Comparison of ENCODE assay signal across 8 cellular contexts in genomic region chr11:74397531-74398243, GRCh38. TPM values are rescaled to one million over a fixed set of nuclear protein-coding genes. Genes with fewer than 3 reads are reported as not detected.
DNase-seq lines count a peak whose midpoint lies in the region; ATAC-seq and TF ChIP-seq lines count a peak whose summit lies in the region.

No MANE protein-coding gene starts in this region.

- H3K9me3 ChIP-seq in CD4-positive, alpha-beta memory T cell (ENCODE audit: control insufficient read depth in 1 of 2, low read length in 2 of 2) = no peaks in the 10 kb centered on the region

- H3K4me1 Mint-ChIP-seq in CD4-positive, alpha-beta memory T cell = peaks cover 18 to 38% (median 29%) of the 10 kb centered on the region in 4 donors
- H3K4me1 Mint-ChIP-seq in T-cell = peaks cover 34 to 40% (median 36%) of the 10 kb centered on the region in 3 donors

- ATAC-seq in GM21515 (IDR thresholded peaks at IDR 0.05; ENCODE audit: unreplicated experiment) (peak; percentile 17), T-cell (replicated peaks in 1 of 4) (peak; percentile 31 to 46 (median 44)), GM19035 (IDR thresholded peaks at IDR 0.05; ENCODE audit: unreplicated experiment) (no peak)

- H3K36me3 Mint-ChIP-seq in CD4-positive, alpha-beta memory T cell = peaks cover 0 to 8% of the 10 kb centered on the region in 2 donors
- no peaks in the 10 kb centered on the region for H3K36me3 Mint-ChIP-seq in T-cell

- no peaks in the 10 kb centered on the region for H3K27me3 Mint-ChIP-seq in CD4-positive, alpha-beta memory T cell
- no peaks in the 10 kb centered on the region for H3K27me3 Mint-ChIP-seq in T-cell

- no peak for TF ChIP-seq POLR2A in NB4 (IDR thresholded peaks at IDR 0.05; ENCODE audit: extremely low read depth, insufficient read length)

- intact Hi-C loops in CD4-positive, alpha-beta memory T cell (cut with micrococcal nuclease) = loop anchor here (1.0 to 10.0 kb wide), 8 partner anchors 9 to 636 kb away; partner anchors contain the start of genes C2CD3, LIPT2, POLD3 and PPME1

- no peak for TF ChIP-seq CTCF in NB4 (IDR thresholded peaks at IDR 0.05; ENCODE audit: low read depth, low read length)
- no peak for TF ChIP-seq CTCF in cardiac fibroblast (IDR thresholded peaks at IDR 0.05; ENCODE audit: low read depth, low read length)

- peaks cover 20% of the 10 kb centered on the region for H3K4me1 ChIP-seq in CD4-positive, alpha-beta memory T cell (ENCODE audit: insufficient read depth, low read length)

- DNase-seq in CD4-positive, alpha-beta memory T cell = peak; percentile 54 to 65 (median 62)
- DNase-seq in NB4 (ENCODE audit: low read depth) (peak; percentile 57), T-cell (peak in 31 of 34 experiments; percentile 8 to 41 (median 29)), cardiac fibroblast (ENCODE audit: low read depth in 2 of 2) (peak in 1 of 2 donors; percentile 36), kidney glomerular epithelial cell (lab: John Stamatoyannopoulos, UW) (peak; percentile 85)
- peak; percentile 11 to 12 for DNase-seq in stimulated activated CD4-positive, alpha-beta T cell treated with anti-CD3 and anti-CD28 coated beads, Interleukin-2, amount 100 ng/mL, for 48 hours

- peaks cover 0 to 1% (median 0%) of the 10 kb centered on the region in 8 donors for H3K9me3 Mint-ChIP-seq in CD4-positive, alpha-beta memory T cell
- no peaks in the 10 kb centered on the region for H3K9me3 Mint-ChIP-seq in T-cell

- H3K27ac Mint-ChIP-seq in CD4-positive, alpha-beta memory T cell = peak overlapping the region; percentile 78 to 94 (median 92)
- H3K27ac Mint-ChIP-seq in T-cell = peak overlapping the region; percentile 80 to 91

- H3K4me3 Mint-ChIP-seq in CD4-positive, alpha-beta memory T cell = peak overlapping the region; percentile 90 to 100 (median 100)
- H3K4me3 Mint-ChIP-seq in T-cell = peak overlapping the region; percentile 91 to 100 (median 99)

- POLR2A ChIA-PET in CD4-positive, alpha-beta memory T cell (lab: Charles Lee; ENCODE audit: partially characterized antibody) = interaction anchor here (0.9 to 2.6 kb wide), 8 partner anchors 9 to 618 kb away, joined by 3 to 40 read pairs (median 6); partner anchors contain the start of gene LIPT2
- POLR2A ChIA-PET in T-cell (lab: Charles Lee) = interaction anchor here (0.7 to 1.1 kb wide), 2 partner anchors 96 kb away, joined by 4 to 16 read pairs; partner anchors contain the start of gene LIPT2 (in 1 of the 2)

- H3K27me3 ChIP-seq in CD4-positive, alpha-beta memory T cell (ENCODE audit: insufficient read depth, low read length) = no peaks in the 10 kb centered on the region

- CTCF ChIA-PET in CD4-positive, alpha-beta memory T cell (lab: Charles Lee; ENCODE audit: partially characterized antibody) = interaction anchor here (1.5 to 4.9 kb wide), 5 partner anchors 8 to 95 kb away, joined by 3 to 32 read pairs (median 9); partner anchors contain the start of gene LIPT2
- CTCF ChIA-PET in T-cell (lab: Charles Lee) = interaction anchor here in 1 of 2 donors (0.6 to 2.7 kb wide), 3 partner anchors 8 to 52 kb away, joined by 3 to 19 read pairs (median 8); no protein-coding TSS in a partner anchor

- peak overlapping the region; percentile 80 for H3K27ac ChIP-seq in CD4-positive, alpha-beta memory T cell (ENCODE audit: low read depth, low read length)

- H3K36me3 ChIP-seq in CD4-positive, alpha-beta memory T cell (ENCODE audit: insufficient read depth, low read length) = no peaks in the 10 kb centered on the region

- peak overlapping the region; percentile 81 to 83 for H3K4me3 ChIP-seq in CD4-positive, alpha-beta memory T cell (ENCODE audit: low read length in 2 of 2)
- H3K4me3 ChIP-seq in NB4 (ENCODE audit: low read depth, low read length) = peak overlapping the region; percentile 78
- peak overlapping the region; percentile 98 to 99 for H3K4me3 ChIP-seq in cardiac fibroblast (replicated peaks in 1 of 2; ENCODE audit: low read depth in 2 of 2, low read length in 2 of 2)

RNA-seq across cellular contexts. Expression of gene PGM2L1, which starts 0.5 kb away (rescaled TPM):
- 10 to 100 TPM; 10.4 to 11.2 TPM for total RNA-seq in CD4-positive, alpha-beta memory T cell
- 1 to 10 TPM; 4.8 to 5.9 TPM for polyA plus RNA-seq in CD4-positive, alpha-beta memory T cell
- total RNA-seq in T-cell = 10 to 100 TPM in 4 of 5 donors, 1 to 10 TPM in 1; 8.6 to 17.0 (median 15.0) TPM
